ENCODE assay signal across 12 cellular contexts in the genomic region with DNA sequence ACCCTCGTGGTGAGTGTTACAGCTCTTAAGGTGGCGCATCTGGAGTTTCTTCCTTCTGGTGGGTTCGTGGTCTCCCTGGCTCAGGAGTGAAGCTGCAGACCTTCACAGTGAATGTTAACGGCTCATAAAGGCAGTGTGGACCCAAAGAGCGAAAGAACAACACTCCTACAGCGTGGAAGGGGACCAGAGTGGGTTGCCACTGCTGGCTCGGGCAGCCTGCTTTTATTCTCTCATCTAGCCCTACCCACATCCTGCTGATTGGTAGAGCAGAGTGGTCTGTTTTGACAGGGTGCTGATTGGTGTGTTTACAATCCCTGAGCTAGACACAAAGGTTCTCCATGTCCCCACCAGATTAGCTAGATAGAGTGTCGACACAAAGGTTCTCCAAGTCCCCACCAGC. TPM values are rescaled to one million over a fixed set of nuclear protein-coding genes. Genes with fewer than 3 reads are reported as not detected.
DNase-seq lines count a peak whose midpoint lies in the region; ATAC-seq, FAIRE-seq and TF ChIP-seq lines count a peak whose summit lies in the region.
"Not testable (repeated sequence)": the region's sequence is repeated elsewhere in the genome, so short reads cannot be mapped to it uniquely, and the experiment has no call there.
"Had no signal": no experiment of that assay in that cellular context is flagged by ENCODE, and none has a peak within 500 bp of the region (broad histone marks: within the 10 kb centered on the region; RNA-seq: fewer than 3 reads in every experiment).

No MANE protein-coding gene starts in this region.

- TF ChIP-seq CTCF in Caco-2 (IDR thresholded peaks at IDR 0.05; ENCODE audit: insufficient read depth in 1 of 2, low read depth in 1 of 2, low read length in 1 of 2, severe bottlenecking in 1 of 2, unreplicated experiment in 1 of 2); Loucy (conservative IDR thresholded peaks at IDR 0.05; ENCODE audit: low read length); activated B cell treated with CpG ODN at 0.5 μM for 24 hours (IDR thresholded peaks at IDR 0.05); astrocyte (IDR thresholded peaks at IDR 0.05; ENCODE audit: insufficient read depth, low read depth, low read length); neural progenitor cell (IDR thresholded peaks at IDR 0.05): not testable (repeated sequence)

- not testable (repeated sequence) for H3K14ac ChIP-seq in mesenchymal stem cell (ENCODE audit: low read length in 2 of 2)

- peak overlapping the region; percentile 39 for H4K91ac ChIP-seq in mesenchymal stem cell (ENCODE audit: low read length)

- H3K18ac ChIP-seq in mesenchymal stem cell (ENCODE audit: low read depth in 1 of 2, low read length in 2 of 2): not testable (repeated sequence)

- not testable (repeated sequence) for H2BK12ac ChIP-seq in mesenchymal stem cell (ENCODE audit: low read length in 2 of 2)

- not testable (repeated sequence) for H3K4me3 ChIP-seq in Caco-2 (ENCODE audit: low read depth, low read length); Loucy (ENCODE audit: low read length, poor library complexity, severe bottlenecking); astrocyte (ENCODE audit: insufficient read depth, low read depth, low read length); mesenchymal stem cell (ENCODE audit: insufficient read depth in 1 of 2, low read depth in 1 of 2, low read length in 2 of 2); neural progenitor cell

- CTCF ChIA-PET in Caco-2 (lab: Charles Lee): interaction anchor here (0.7 kb wide), 1 partner anchor 51 kb away, joined by 6 read pairs; no protein-coding TSS in a partner anchor
- CTCF ChIA-PET in activated B cell treated with CpG ODN at 0.5 μM for 24 hours (lab: Charles Lee): interaction anchor here (1.5 kb wide), 2 partner anchors 10 to 149 kb away, joined by 4 to 5 read pairs; no protein-coding TSS in a partner anchor

- FAIRE-seq in astrocyte (lab: Jason Lieb, UNC): not testable (repeated sequence)

- H2BK5ac ChIP-seq in mesenchymal stem cell (ENCODE audit: low read depth, low read length, poor library complexity, severe bottlenecking): not testable (repeated sequence)

- not testable (repeated sequence) for H3K4me1 ChIP-seq in Caco-2, neural progenitor cell
- peaks cover 24% of the 10 kb centered on the region for H3K4me1 ChIP-seq in Loucy (ENCODE audit: insufficient read depth, low read length, poor library complexity, severe bottlenecking)
- peaks cover 14% of the 10 kb centered on the region for H3K4me1 ChIP-seq in astrocyte (ENCODE audit: insufficient read depth, low read length)
- H3K4me1 ChIP-seq in mesenchymal stem cell (ENCODE audit: control insufficient read depth, insufficient read depth, low read depth, low read length): peaks cover 13% of the 10 kb centered on the region

- H3K9me2 ChIP-seq in Loucy (replicated peaks; ENCODE audit: low read depth, low read length): not testable (repeated sequence)

- not testable (repeated sequence) for H3K9ac ChIP-seq in Loucy (ENCODE audit: low read depth, low read length, poor library complexity, severe bottlenecking); astrocyte (ENCODE audit: low read length); mesenchymal stem cell (ENCODE audit: low read length); neural progenitor cell

- H2AK5ac ChIP-seq in mesenchymal stem cell (ENCODE audit: low read length, severe bottlenecking): not testable (repeated sequence)

- H3K36me3 ChIP-seq in Caco-2 (ENCODE audit: control insufficient read depth, insufficient read depth, low read length); Loucy (ENCODE audit: insufficient read depth, low read length); astrocyte (ENCODE audit: insufficient read depth, low read length); mesenchymal stem cell (ENCODE audit: control insufficient read depth in 1 of 2, insufficient read depth in 2 of 2, low read depth in 1 of 2, low read length in 2 of 2); neural progenitor cell: not testable (repeated sequence)

- intact Hi-C loops in Caco-2 (cut with micrococcal nuclease; ENCODE audit: unreplicated experiment); activated B cell treated with CpG ODN at 0.5 μM for 24 hours (cut with micrococcal nuclease): not testable (repeated sequence)

- H3K27me3 ChIP-seq in Caco-2 (replicated peaks; ENCODE audit: control insufficient read depth, insufficient read depth, low read length); Loucy (ENCODE audit: insufficient read depth, low read length, poor library complexity, severe bottlenecking); astrocyte (ENCODE audit: insufficient read depth, low read length); mesenchymal stem cell (ENCODE audit: control insufficient read depth in 1 of 2, insufficient read depth in 1 of 2, low read length in 2 of 2); neural progenitor cell: not testable (repeated sequence)

- WGBS in mesenchymal stem cell: 98% methylated on average over 6 of the region's 8 CpGs

- not testable (repeated sequence) for H3K9me3 Mint-ChIP-seq in Caco-2 (ENCODE audit: unreplicated experiment); activated B cell treated with CpG ODN at 0.5 μM for 24 hours; activated T-cell treated with anti-CD3 and anti-CD28 coated beads, Interleukin-2, amount 50 U/mL, for 72 hours; astrocyte (ENCODE audit: unreplicated experiment); neural progenitor cell

- H3K79me1 ChIP-seq in mesenchymal stem cell (replicated peaks; ENCODE audit: low read length, poor library complexity, severe bottlenecking): not testable (repeated sequence)

- H3K27me3 Mint-ChIP-seq in Caco-2 (ENCODE audit: insufficient read depth, unreplicated experiment); activated B cell treated with CpG ODN at 0.5 μM for 24 hours; activated T-cell treated with anti-CD3 and anti-CD28 coated beads, Interleukin-2, amount 50 U/mL, for 72 hours (ENCODE audit: low read depth): not testable (repeated sequence)
- H3K27me3 Mint-ChIP-seq in astrocyte (ENCODE audit: low read depth, unreplicated experiment) (peaks cover 12% of the 10 kb centered on the region), neural progenitor cell (ENCODE audit: insufficient read depth, low read depth) (peaks cover 15% of the 10 kb centered on the region)

- peak overlapping the region; percentile 28 for H4K8ac ChIP-seq in mesenchymal stem cell (ENCODE audit: low read length)

- not testable (repeated sequence) for DNase-seq in Caco-2; activated B cell treated with CpG ODN at 0.5 μM for 24 hours; activated T-cell treated with anti-CD3 and anti-CD28 coated beads, Interleukin-2, amount 50 U/mL, for 72 hours; astrocyte (ENCODE audit: low read depth); mesenchymal stem cell; neural progenitor cell (ENCODE audit: low spot score)

- H3K4ac ChIP-seq in mesenchymal stem cell (ENCODE audit: low read depth in 1 of 2, low read length in 2 of 2): not testable (repeated sequence)

- not testable (repeated sequence) for ATAC-seq in activated B cell treated with CpG ODN at 0.5 μM for 24 hours (ENCODE audit: low read depth); activated T-cell treated with anti-CD3 and anti-CD28 coated beads, Interleukin-2, amount 50 U/mL, for 72 hours (replicated peaks in 1 of 2)

- not testable (repeated sequence) for H3K23ac ChIP-seq in mesenchymal stem cell (ENCODE audit: low read length in 2 of 2)

- not testable (repeated sequence) for H3K36me3 Mint-ChIP-seq in Caco-2 (ENCODE audit: insufficient read depth, unreplicated experiment); activated B cell treated with CpG ODN at 0.5 μM for 24 hours (ENCODE audit: low read depth); activated T-cell treated with anti-CD3 and anti-CD28 coated beads, Interleukin-2, amount 50 U/mL, for 72 hours (ENCODE audit: insufficient read depth in 2 of 2); astrocyte (ENCODE audit: low read depth, unreplicated experiment); neural progenitor cell

- H2AFZ ChIP-seq in Loucy (ENCODE audit: low read length); astrocyte (ENCODE audit: low read depth, low read length); mesenchymal stem cell (ENCODE audit: low read depth, low read length); neural progenitor cell (replicated peaks): not testable (repeated sequence)

- not testable (repeated sequence) for H3K27ac Mint-ChIP-seq in Caco-2 (ENCODE audit: unreplicated experiment); activated B cell treated with CpG ODN at 0.5 μM for 24 hours; activated T-cell treated with anti-CD3 and anti-CD28 coated beads, Interleukin-2, amount 50 U/mL, for 72 hours; astrocyte (ENCODE audit: unreplicated experiment); neural progenitor cell

- not testable (repeated sequence) for H3K9me3 ChIP-seq in Caco-2; Loucy (ENCODE audit: insufficient read depth, low read depth, low read length); astrocyte (ENCODE audit: insufficient read depth, low read depth, low read length); mesenchymal stem cell (ENCODE audit: control insufficient read depth, low read length); neural progenitor cell (ENCODE audit: low read depth)

- BruUV-seq in Caco-2 (replicated peaks; lab: Mats Ljungman, UMichigan): not testable (repeated sequence)

- H3K27ac ChIP-seq in astrocyte (ENCODE audit: low read depth, low read length); mesenchymal stem cell (ENCODE audit: low read length, poor library complexity, severe bottlenecking); neural progenitor cell: not testable (repeated sequence)

- H3K79me2 ChIP-seq in Loucy (ENCODE audit: insufficient read depth, low read length) (peaks cover 31% of the 10 kb centered on the region), astrocyte (ENCODE audit: insufficient read depth, low read length) (peaks cover 26% of the 10 kb centered on the region), neural progenitor cell (ENCODE audit: low read depth) (peaks cover 27% of the 10 kb centered on the region)

- not testable (repeated sequence) for H4K20me1 ChIP-seq in Loucy (ENCODE audit: insufficient read depth, low read length, poor library complexity, severe bottlenecking)
- H4K20me1 ChIP-seq in astrocyte (ENCODE audit: insufficient read depth, low read length) (peaks cover 15% of the 10 kb centered on the region), neural progenitor cell (ENCODE audit: low read depth) (peaks cover 16% of the 10 kb centered on the region)

- H3K4me1 Mint-ChIP-seq in Caco-2 (ENCODE audit: low read depth, unreplicated experiment): not testable (repeated sequence)
- H3K4me1 Mint-ChIP-seq in activated B cell treated with CpG ODN at 0.5 μM for 24 hours (peaks cover 22% of the 10 kb centered on the region), astrocyte (ENCODE audit: low read depth, unreplicated experiment) (peaks cover 15% of the 10 kb centered on the region), neural progenitor cell (peaks cover 27% of the 10 kb centered on the region)
- peaks cover 33% of the 10 kb centered on the region for H3K4me1 Mint-ChIP-seq in activated T-cell treated with anti-CD3 and anti-CD28 coated beads, Interleukin-2, amount 50 U/mL, for 72 hours (ENCODE audit: low read depth)

- POLR2A ChIA-PET in Caco-2 (lab: Charles Lee): not testable (repeated sequence)
- POLR2A ChIA-PET in activated B cell treated with CpG ODN at 0.5 μM for 24 hours (lab: Charles Lee): interaction anchor here (0.7 to 2.2 kb wide), 2 partner anchors 36 to 147 kb away, joined by 3 to 8 read pairs; no protein-coding TSS in a partner anchor

- not testable (repeated sequence) for H3F3A ChIP-seq in Loucy (ENCODE audit: low read depth)
- peaks cover 16% of the 10 kb centered on the region for H3F3A ChIP-seq in neural progenitor cell (ENCODE audit: low read depth)

- peak overlapping the region; percentile 100 for H3K4me2 ChIP-seq in Loucy (ENCODE audit: low read depth, low read length, poor library complexity, severe bottlenecking)
- H3K4me2 ChIP-seq in astrocyte (ENCODE audit: low read length); mesenchymal stem cell (ENCODE audit: low read length, poor library complexity, severe bottlenecking); neural progenitor cell: not testable (repeated sequence)

- not testable (repeated sequence) for H2BK120ac ChIP-seq in mesenchymal stem cell (ENCODE audit: low read depth, low read length)

- not testable (repeated sequence) for H2BK15ac ChIP-seq in mesenchymal stem cell (ENCODE audit: low read depth, poor library complexity, severe bottlenecking)

- H3K4me3 Mint-ChIP-seq in Caco-2 (ENCODE audit: unreplicated experiment): peak overlapping the region; percentile 22
- H3K4me3 Mint-ChIP-seq in activated B cell treated with CpG ODN at 0.5 μM for 24 hours: peak overlapping the region; percentile 55
- peak overlapping the region; percentile 50 to 87 for H3K4me3 Mint-ChIP-seq in activated T-cell treated with anti-CD3 and anti-CD28 coated beads, Interleukin-2, amount 50 U/mL, for 72 hours
- H3K4me3 Mint-ChIP-seq in astrocyte (ENCODE audit: unreplicated experiment): peak overlapping the region; percentile 6
- H3K4me3 Mint-ChIP-seq in neural progenitor cell: peak overlapping the region; percentile 71

RNA-seq across cellular contexts. Expression of a gene that starts 1.6 kb away (rescaled TPM):
- total RNA-seq in Caco-2 (2022) (179 and 221 TPM in 2 replicates), activated B cell treated with CpG ODN at 0.5 μM for 24 hours (12.3 and 12.7 TPM in 2 replicates), astrocyte (75.6 and 91.1 TPM in 2 replicates), neural progenitor cell (ENCODE audit: low replicate concordance) (19.6 and 44.9 TPM in 2 replicates)
- total RNA-seq in activated T-cell treated with anti-CD3 and anti-CD28 coated beads, Interleukin-2, amount 50 U/mL, for 72 hours: 10 to 100 TPM; 32.1 to 37.6 TPM
- 67.2 TPM for polyA plus RNA-seq in mesenchymal stem cell (2013, experiment 1 of 2)
- polyA plus RNA-seq in mesenchymal stem cell (2013, experiment 2 of 2): 69.0 TPM

RNA-seq across cellular contexts. Expression of a gene that starts 24.6 kb away (rescaled TPM):
- total RNA-seq in Caco-2 (2022) (0.37 and 0.91 TPM in 2 replicates), activated B cell treated with CpG ODN at 0.5 μM for 24 hours (not detected in 2 replicates), astrocyte (0.94 and 3.0 TPM in 2 replicates), neural progenitor cell (ENCODE audit: low replicate concordance) (0.04 and 0.22 TPM in 2 replicates)
- total RNA-seq in activated T-cell treated with anti-CD3 and anti-CD28 coated beads, Interleukin-2, amount 50 U/mL, for 72 hours: 1 to 10 TPM in 1 of 2 donors, under 1 TPM in 1; 0.44 to 1.2 TPM
- 0.07 TPM for polyA plus RNA-seq in mesenchymal stem cell (2013, experiment 1 of 2)
- polyA plus RNA-seq in mesenchymal stem cell (2013, experiment 2 of 2): 0.05 TPM
- total RNA-seq: sciatic nerve, thyroid gland had no signal
- polyA plus RNA-seq: AG04450 had no signal

RNA-seq across cellular contexts. Expression of a gene that starts 29.4 kb away (rescaled TPM):
- total RNA-seq in Caco-2 (2022) (14.9 and 16.3 TPM in 2 replicates), activated B cell treated with CpG ODN at 0.5 μM for 24 hours (0.18 TPM in 1 of 2 replicates, not detected in the other), astrocyte (0.66 and 0.96 TPM in 2 replicates), neural progenitor cell (ENCODE audit: low replicate concordance) (7.1 and 11.0 TPM in 2 replicates)
- 1 to 10 TPM; 1.3 to 2.0 TPM for total RNA-seq in activated T-cell treated with anti-CD3 and anti-CD28 coated beads, Interleukin-2, amount 50 U/mL, for 72 hours
- polyA plus RNA-seq in mesenchymal stem cell (2013, experiment 1 of 2): 0.06 TPM
- not detected for polyA plus RNA-seq in mesenchymal stem cell (2013, experiment 2 of 2)
- total RNA-seq: occipital lobe, psoas muscle had no signal
- polyA plus RNA-seq: AG04450 had no signal

Comparison
In these comparisons a context has a peak if more than half of its experiments do, and no peak if none do; other contexts are left out.
1. H3K4me3 Mint-ChIP-seq: peak in every context shown above with its lines; median percentile 71 in neural progenitor cell; 68 in activated T-cell treated with anti-CD3 and anti-CD28 coated beads, Interleukin-2, amount 50 U/mL, for 72 hours; 55 in activated B cell treated with CpG ODN at 0.5 μM for 24 hours; 22 in Caco-2; 6 in astrocyte.